8 cellular contexts compared by ENCODE assay signal in genomic region chr2:229920011-229920781, GRCh38. TPM values are rescaled to one million over a fixed set of nuclear protein-coding genes. Genes with fewer than 3 reads are reported as not detected.
DNase-seq lines count a peak whose midpoint lies in the region; ATAC-seq and TF ChIP-seq lines count a peak whose summit lies in the region.

No MANE protein-coding gene starts in this region.

- no peak for ATAC-seq in thoracic aorta (ENCODE audit: insufficient number of reproducible peaks, low FRiP score, low read depth)
- no peak for ATAC-seq in HG02678 (IDR thresholded peaks at IDR 0.05; ENCODE audit: unreplicated experiment)
- no peak for ATAC-seq in GM19463 (IDR thresholded peaks at IDR 0.05; ENCODE audit: unreplicated experiment)

- H3K27ac ChIP-seq in mesodermal cell (ENCODE audit: low read depth, low read length, severe bottlenecking) (peak overlapping the region; percentile 91), thoracic aorta (peak overlapping the region; percentile 99)

- TF ChIP-seq CTCF in choroid plexus epithelial cell (conservative IDR thresholded peaks at IDR 0.05; ENCODE audit: low read depth, low read length) = no peak
- TF ChIP-seq CTCF in thoracic aorta (IDR thresholded peaks at IDR 0.05) = no peak

- H3K4me1 ChIP-seq in mesodermal cell (ENCODE audit: control insufficient read depth, insufficient read depth, low read length, poor library complexity, severe bottlenecking) = no peaks in the 10 kb centered on the region
- peaks cover 16 to 34% of the 10 kb centered on the region in 2 donors for H3K4me1 ChIP-seq in thoracic aorta (ENCODE audit: control insufficient read depth in 1 of 2, low read depth in 2 of 2)

- DNase-seq in NCI-H2029 treated with DMSO at 0.1 percent for 48 hours (lab: John Stamatoyannopoulos, UW) (peak; percentile 2), NCI-H2029 (lab: John Stamatoyannopoulos, UW) (no peak), T-helper 2 cell (peak in 3 of 5 experiments; percentile 8 to 51 (median 27)), choroid plexus epithelial cell (ENCODE audit: low read depth) (peak; percentile 41), thoracic aorta (ENCODE audit: low spot score) (no peak)

- H3K9me3 ChIP-seq in mesodermal cell (ENCODE audit: control insufficient read depth, low read length) = no peaks in the 10 kb centered on the region
- no peaks in the 10 kb centered on the region for H3K9me3 ChIP-seq in thoracic aorta

- H3K27me3 ChIP-seq in thoracic aorta (replicated peaks; ENCODE audit: insufficient read depth) = no peaks in the 10 kb centered on the region

- H3K36me3 ChIP-seq in mesodermal cell (ENCODE audit: control insufficient read depth, insufficient read depth, low read length) (peaks cover 26% of the 10 kb centered on the region), thoracic aorta (peaks cover 4% of the 10 kb centered on the region)

- H3K4me3 ChIP-seq in choroid plexus epithelial cell (ENCODE audit: low read depth, low read length) (peak overlapping the region; percentile 96), mesodermal cell (ENCODE audit: extremely low read depth, insufficient read depth, low read length, poor library complexity, severe bottlenecking) (peak overlapping the region; percentile 91), thoracic aorta (peak overlapping the region; percentile 96)

- 7 to 13% methylated on average over 9 to 18 of the region's 25 CpGs for WGBS in mesodermal cell (ENCODE audit: insufficient coverage in 2 of 2), 2 experiments

RNA-seq across cellular contexts. Expression of gene TRIP12, which starts 1.6 kb away (rescaled TPM):
- polyA plus RNA-seq in mesodermal cell (2013, experiment 1 of 2) = 104 TPM
- polyA plus RNA-seq in mesodermal cell (2013, experiment 2 of 2) = 103 TPM
- total RNA-seq in thoracic aorta = 100 to 1,000 TPM; 127 to 160 TPM

RNA-seq across cellular contexts. Expression of gene FBXO36, which starts 2.1 kb away (rescaled TPM):
- 8.9 TPM for polyA plus RNA-seq in mesodermal cell (2013, experiment 1 of 2)
- polyA plus RNA-seq in mesodermal cell (2013, experiment 2 of 2) = 6.9 TPM
- total RNA-seq in thoracic aorta = 1 to 10 TPM; 1.7 to 2.4 TPM

Comparison
In these comparisons a context has a peak if more than half of its experiments do, and no peak if none do; other contexts are left out.
1. DNase-seq: peak in NCI-H2029 treated with DMSO at 0.1 percent for 48 hours (single experiment), T-helper 2 cell (3 of 5) and choroid plexus epithelial cell (single experiment); none in NCI-H2029 (single experiment) and thoracic aorta (single experiment).
2. Peak in every context shown above with its lines, with median percentiles within 50 percentile points of each other: H3K4me3 ChIP-seq.